Comparison of ENCODE assay signal across 9 cellular contexts in genomic region chr6:166598441-166599138, GRCh38. TPM values are rescaled to one million over a fixed set of nuclear protein-coding genes. Genes with fewer than 3 reads are reported as not detected.
A peak's percentile ranks its signal among the peaks of the same experiment; 100 is the strongest.
DNase-seq lines count a peak whose midpoint lies in the region; TF ChIP-seq lines count a peak whose summit lies in the region.
"Had no signal": no experiment of that assay in that cellular context is flagged by ENCODE, and none has a peak within 500 bp of the region (broad histone marks: within the 10 kb centered on the region; RNA-seq: fewer than 3 reads in every experiment).

No MANE protein-coding gene starts in this region.

- DNase-seq in ELR (ENCODE audit: low read depth) (peak; percentile 81), adrenal gland (peak in 3 of 7 donors; percentile 35 to 46 (median 41)), glomerular visceral epithelial cell (ENCODE audit: extremely low spot score) (peak; percentile 80), renal cortical epithelial cell (ENCODE audit: low read depth) (peak; percentile 23), NCI-H1105 (lab: John Stamatoyannopoulos, UW) (no peak), OCI-M2 (lab: John Stamatoyannopoulos, UW; ENCODE audit: unreplicated experiment) (no peak)
- DNase-seq in stimulated activated CD4-positive, alpha-beta T cell treated with anti-CD3 and anti-CD28 coated beads, Interleukin-4, amount 100 ng/mL, for 4 hours, result no peak
- DNase-seq in activated naive CD8-positive, alpha-beta T cell treated with anti-CD3 and anti-CD28 coated beads for 36 hours, result no peak

- no peak overlapping the region for H3K27ac Mint-ChIP-seq in activated naive CD8-positive, alpha-beta T cell treated with anti-CD3 and anti-CD28 coated beads for 36 hours
- H3K27ac Mint-ChIP-seq: activated naive CD4-positive, alpha-beta T cell treated with anti-CD3 and anti-CD28 coated beads, Interleukin-2, amount 50 U/mL, for 24 hours had no signal

- H3K4me3 ChIP-seq in adrenal gland, result no peak overlapping the region

- no peaks in the 10 kb centered on the region for H3K27me3 ChIP-seq in adrenal gland

- WGBS in adrenal gland, 4 donors, result 68 to 76% (median 73%) methylated on average over 11 of the region's 11 CpGs

- no peaks in the 10 kb centered on the region for H3K9me3 Mint-ChIP-seq in activated naive CD8-positive, alpha-beta T cell treated with anti-CD3 and anti-CD28 coated beads for 36 hours
- H3K9me3 Mint-ChIP-seq: activated naive CD4-positive, alpha-beta T cell treated with anti-CD3 and anti-CD28 coated beads, Interleukin-2, amount 50 U/mL, for 24 hours had no signal

- no peak overlapping the region for H3K4me3 Mint-ChIP-seq in activated naive CD8-positive, alpha-beta T cell treated with anti-CD3 and anti-CD28 coated beads for 36 hours
- H3K4me3 Mint-ChIP-seq: activated naive CD4-positive, alpha-beta T cell treated with anti-CD3 and anti-CD28 coated beads, Interleukin-2, amount 50 U/mL, for 24 hours had no signal

- TF ChIP-seq POLR2A in adrenal gland (IDR thresholded peaks at IDR 0.05), result no peak

- peaks cover 3% of the 10 kb centered on the region for H3K36me3 Mint-ChIP-seq in activated naive CD8-positive, alpha-beta T cell treated with anti-CD3 and anti-CD28 coated beads for 36 hours

- H3K27ac ChIP-seq in adrenal gland, result peak overlapping the region in 3 of 5 donors; percentile 22 to 79 (median 29)

- H3K36me3 ChIP-seq in adrenal gland (replicated peaks in 1 of 2), result no peaks in the 10 kb centered on the region

- no peaks in the 10 kb centered on the region for H3K27me3 Mint-ChIP-seq in activated naive CD8-positive, alpha-beta T cell treated with anti-CD3 and anti-CD28 coated beads for 36 hours
- H3K27me3 Mint-ChIP-seq: activated naive CD4-positive, alpha-beta T cell treated with anti-CD3 and anti-CD28 coated beads, Interleukin-2, amount 50 U/mL, for 24 hours had no signal

- intact Hi-C loops in adrenal gland (cut with DNase I), result no loop called here

- no peaks in the 10 kb centered on the region for H3K4me1 Mint-ChIP-seq in activated naive CD8-positive, alpha-beta T cell treated with anti-CD3 and anti-CD28 coated beads for 36 hours
- H3K4me1 Mint-ChIP-seq: activated naive CD4-positive, alpha-beta T cell treated with anti-CD3 and anti-CD28 coated beads, Interleukin-2, amount 50 U/mL, for 24 hours had no signal

- peaks cover 0 to 6% of the 10 kb centered on the region in 2 donors for H3K4me1 ChIP-seq in adrenal gland (replicated peaks in 1 of 2)

- peaks cover 0 to 4% (median 0%) of the 10 kb centered on the region in 3 donors for H3K9me3 ChIP-seq in adrenal gland (replicated peaks in 1 of 3)

- no peak for TF ChIP-seq CTCF in adrenal gland (IDR thresholded peaks at IDR 0.05)

RNA-seq across cellular contexts. Expression of gene RAMACL, which starts 12.1 kb away (rescaled TPM):
- total RNA-seq in adrenal gland (1 to 10 TPM in 4 of 8 donors, under 1 TPM in 4; 0.14 to 4.2 (median 0.80) TPM), renal cortical epithelial cell (0.35 and 0.75 TPM in 2 replicates)
- polyA plus RNA-seq in adrenal gland, result under 1 TPM; 0.20 to 0.24 (median 0.22) TPM
- total RNA-seq in activated naive CD8-positive, alpha-beta T cell treated with anti-CD3 and anti-CD28 coated beads for 36 hours, result under 1 TPM; 0.21 to 0.22 TPM

RNA-seq across cellular contexts. Expression of gene RPS6KA2, which starts 28.5 kb away (rescaled TPM):
- 10 to 100 TPM; 18.9 to 40.4 (median 28.1) TPM for total RNA-seq in adrenal gland
- polyA plus RNA-seq in adrenal gland, result 10 to 100 TPM in 2 of 3 donors, 1 to 10 TPM in 1; 7.0 to 28.5 (median 10.2) TPM
- total RNA-seq in renal cortical epithelial cell, result 30.9 and 34.9 TPM in 2 replicates
- total RNA-seq in activated naive CD8-positive, alpha-beta T cell treated with anti-CD3 and anti-CD28 coated beads for 36 hours, result 1 to 10 TPM; 3.8 to 4.2 TPM

Comparison
In these comparisons a context has a peak if more than half of its experiments do, and no peak if none do; other contexts are left out.
1. DNase-seq: peak in ELR (single experiment), glomerular visceral epithelial cell (single experiment) and renal cortical epithelial cell (single experiment); none in NCI-H1105 (single experiment), OCI-M2 (single experiment), stimulated activated CD4-positive, alpha-beta T cell treated with anti-CD3 and anti-CD28 coated beads, Interleukin-4, amount 100 ng/mL, for 4 hours (0 of 2) and activated naive CD8-positive, alpha-beta T cell treated with anti-CD3 and anti-CD28 coated beads for 36 hours (single experiment).